In genomic region chr22:20933910-20934309, GRCh38 we compare ENCODE assay signal across 25 cellular contexts. TPM values are rescaled to one million over a fixed set of nuclear protein-coding genes. Genes with fewer than 3 reads are reported as not detected.
A peak's percentile ranks its signal among the peaks of the same experiment; 100 is the strongest.
DNase-seq lines count a peak whose midpoint lies in the region; ATAC-seq, FAIRE-seq and TF ChIP-seq lines count a peak whose summit lies in the region.
"Had no signal": no experiment of that assay in that cellular context is flagged by ENCODE, and none has a peak within 500 bp of the region (broad histone marks: within the 10 kb centered on the region; RNA-seq: fewer than 3 reads in every experiment).

No MANE protein-coding gene starts in this region.

- DNase-seq in HepG2 (ENCODE audit: low spot score) (no peak), right lobe of liver (no peak), PC-3 (no peak), endodermal cell (peak; percentile 7), esophagus muscularis mucosa (ENCODE audit: extremely low spot score) (no peak), NCI-H2171 treated with DMSO at 0.1 percent for 48 hours (lab: John Stamatoyannopoulos, UW) (no peak), activated gamma-delta T cell (lab: John Stamatoyannopoulos, UW) (no peak)
- DNase-seq: CD4-positive, alpha-beta memory T cell; DMS 273 treated with DMSO at 0.1 percent for 48 hours; DMS79; EL; GDM1; GOT3; Karpas-422; MV-4-11; NCI-H1105; NCI-H1436 treated with DMSO at 0.1 percent for 48 hours; NCI-H187 treated with DMSO at 0.1 percent for 48 hours; NCI-H526 treated with DMSO at 0.1 percent for 48 hours; SHP77 treated with DMSO at 0.1 percent for 48 hours had no signal

- H3K9ac ChIP-seq in HepG2 (ENCODE audit: insufficient read depth, low read depth, low read length) = no peak overlapping the region
- no peak overlapping the region for H3K9ac ChIP-seq in PC-3 (ENCODE audit: low read length)
- H3K9ac ChIP-seq in endodermal cell (ENCODE audit: extremely low read depth, low read length, poor library complexity, severe bottlenecking) = no peak overlapping the region
- H3K9ac ChIP-seq: BLaER1 had no signal

- peaks cover 79% of the 10 kb centered on the region for H3K4me1 ChIP-seq in HepG2 (ENCODE audit: insufficient read depth, low read length)
- H3K4me1 ChIP-seq in right lobe of liver = peaks cover 0 to 33% (median 16%) of the 10 kb centered on the region in 4 donors
- H3K4me1 ChIP-seq in PC-3 (ENCODE audit: insufficient read depth, low read length) = no peaks in the 10 kb centered on the region
- H3K4me1 ChIP-seq in endodermal cell (ENCODE audit: control insufficient read depth, insufficient read depth, low read length) = no peaks in the 10 kb centered on the region
- H3K4me1 ChIP-seq in esophagus muscularis mucosa = peaks cover 30 to 73% (median 51%) of the 10 kb centered on the region in 4 donors
- H3K4me1 ChIP-seq: HAP-1 had no signal

- intact Hi-C loops in HepG2 (cut with micrococcal nuclease; ENCODE audit: unreplicated experiment) = no loop called here
- intact Hi-C loops in right lobe of liver (cut with DNase I) = no loop called here
- intact Hi-C loops in PC-3 (cut with micrococcal nuclease) = no loop called here
- intact Hi-C loops in esophagus muscularis mucosa (cut with DNase I) = no loop called here

- H3F3A ChIP-seq in PC-3 (ENCODE audit: low read length, unreplicated experiment) = no peaks in the 10 kb centered on the region

- H3K27me3 Mint-ChIP-seq in endodermal cell (ENCODE audit: insufficient read depth) = no peaks in the 10 kb centered on the region
- H3K27me3 Mint-ChIP-seq: CD4-positive, alpha-beta memory T cell; IgD-negative memory B cell had no signal

- peaks cover 14% of the 10 kb centered on the region for H3K4me1 Mint-ChIP-seq in endodermal cell

- FAIRE-seq in HepG2 (lab: Jason Lieb, UNC) = no peak
- FAIRE-seq: GM12878 had no signal

- no peaks in the 10 kb centered on the region for H3K9me3 Mint-ChIP-seq in endodermal cell
- H3K9me3 Mint-ChIP-seq: CD4-positive, alpha-beta memory T cell; IgD-negative memory B cell had no signal

- H2AFZ ChIP-seq in HepG2 (ENCODE audit: low read length) (no peak overlapping the region), PC-3 (ENCODE audit: low read length) (no peak overlapping the region)

- no peak overlapping the region for H3K27ac ChIP-seq in HepG2 (ENCODE audit: extremely low read length, insufficient read depth, low read length)
- no peak overlapping the region for H3K27ac ChIP-seq in right lobe of liver
- H3K27ac ChIP-seq in PC-3 (ENCODE audit: low read length) = no peak overlapping the region
- H3K27ac ChIP-seq in endodermal cell (ENCODE audit: low read depth, low read length) = no peak overlapping the region
- no peak overlapping the region for H3K27ac ChIP-seq in esophagus muscularis mucosa (replicated peaks in 1 of 4)
- H3K27ac ChIP-seq: BLaER1 had no signal

- H3K27me3 ChIP-seq in HepG2 (ENCODE audit: control insufficient read depth in 1 of 2, insufficient read depth in 2 of 2, low read length in 2 of 2) = no peaks in the 10 kb centered on the region
- no peaks in the 10 kb centered on the region for H3K27me3 ChIP-seq in right lobe of liver
- H3K27me3 ChIP-seq in PC-3 (ENCODE audit: low read length) = no peaks in the 10 kb centered on the region
- no peaks in the 10 kb centered on the region for H3K27me3 ChIP-seq in endodermal cell (ENCODE audit: control insufficient read depth, insufficient read depth, low read length, poor library complexity, severe bottlenecking)
- no peaks in the 10 kb centered on the region for H3K27me3 ChIP-seq in esophagus muscularis mucosa
- H3K27me3 ChIP-seq: BLaER1 had no signal

- no peak overlapping the region for H3K4me3 Mint-ChIP-seq in endodermal cell
- H3K4me3 Mint-ChIP-seq: IgD-negative memory B cell had no signal

- in situ Hi-C loops in HepG2 (cut with HindIII; ENCODE audit: extremely low pct_ligation_motif_present, low pct_unique_long_range_greater_than_20kb) = no loop called here

- H3K9me3 ChIP-seq in HepG2 (ENCODE audit: low read length) (no peaks in the 10 kb centered on the region), right lobe of liver (no peaks in the 10 kb centered on the region), PC-3 (ENCODE audit: low read length) (no peaks in the 10 kb centered on the region), endodermal cell (ENCODE audit: control insufficient read depth, low read length) (no peaks in the 10 kb centered on the region), esophagus muscularis mucosa (no peaks in the 10 kb centered on the region)
- H3K9me3 ChIP-seq: BLaER1, HAP-1 had no signal

- POLR2A ChIA-PET in HepG2 (lab: Yijun Ruan, JAX) (no interaction called here), PC-3 (lab: Charles Lee; ENCODE audit: unreplicated experiment) (no interaction called here)

- TF ChIP-seq CTCF in HepG2 (CRISPR knock-in tag; IDR thresholded peaks at IDR 0.05) (no peak), right lobe of liver (IDR thresholded peaks at IDR 0.05) (no peak), PC-3 (conservative IDR thresholded peaks at IDR 0.05; ENCODE audit: low read depth, low read length) (no peak), endodermal cell (conservative IDR thresholded peaks at IDR 0.05) (no peak), esophagus muscularis mucosa (IDR thresholded peaks at IDR 0.05) (no peak)

- H3K36me3 Mint-ChIP-seq in endodermal cell (ENCODE audit: low read depth) = peaks cover 62% of the 10 kb centered on the region

- no peak overlapping the region for H3K4me3 ChIP-seq in HepG2 (replicated peaks in 1 of 3; ENCODE audit: insufficient read depth in 1 of 3, low read depth in 2 of 3, low read length in 3 of 3)
- no peak overlapping the region for H3K4me3 ChIP-seq in right lobe of liver
- no peak overlapping the region for H3K4me3 ChIP-seq in PC-3 (ENCODE audit: low read length)
- no peak overlapping the region for H3K4me3 ChIP-seq in endodermal cell (ENCODE audit: low read length)
- H3K4me3 ChIP-seq in esophagus muscularis mucosa = no peak overlapping the region
- H3K4me3 ChIP-seq: BLaER1, GM12878, HAP-1 had no signal

- no peak overlapping the region for H3K4me2 ChIP-seq in HepG2 (ENCODE audit: low read depth, low read length)
- no peak overlapping the region for H3K4me2 ChIP-seq in PC-3 (ENCODE audit: low read length)
- H3K4me2 ChIP-seq: BLaER1 had no signal

- no peak overlapping the region for H3K27ac Mint-ChIP-seq in endodermal cell

- no peaks in the 10 kb centered on the region for H3K9me2 ChIP-seq in PC-3 (replicated peaks; ENCODE audit: low read length)

- H3K79me2 ChIP-seq in HepG2 (ENCODE audit: insufficient read depth, low read length) = peaks cover 93% of the 10 kb centered on the region
- peaks cover 94% of the 10 kb centered on the region for H3K79me2 ChIP-seq in PC-3 (ENCODE audit: low read length)

- no peak for TF ChIP-seq EP300 in HepG2 (IDR thresholded peaks at IDR 0.05; ENCODE audit: low read depth in 2 of 2, low read length in 2 of 2)
- no peak for TF ChIP-seq EP300 in HepG2 (CRISPR knock-in tag; IDR thresholded peaks at IDR 0.05; ENCODE audit: borderline replicate concordance)
- no peak for TF ChIP-seq EP300 in esophagus muscularis mucosa (IDR thresholded peaks at IDR 0.05)

- CTCF ChIA-PET in HepG2 (lab: Yijun Ruan, JAX; ENCODE audit: low intra/inter-chr PET ratio, low total read pairs) (no interaction called here), PC-3 (lab: Charles Lee) (no interaction called here)

- H4K20me1 ChIP-seq in HepG2 (ENCODE audit: insufficient read depth, low read length) (peaks cover 96% of the 10 kb centered on the region), PC-3 (ENCODE audit: low read length) (peaks cover 46% of the 10 kb centered on the region)

- peaks cover 19 to 60% of the 10 kb centered on the region in 2 experiments for H3K36me3 ChIP-seq in HepG2 (replicated peaks in 1 of 2; ENCODE audit: control insufficient read depth in 1 of 2, insufficient read depth in 2 of 2, low read length in 2 of 2)
- H3K36me3 ChIP-seq in right lobe of liver = peaks cover 0 to 18% (median 10%) of the 10 kb centered on the region in 4 donors
- peaks cover 6% of the 10 kb centered on the region for H3K36me3 ChIP-seq in PC-3 (ENCODE audit: low read depth, low read length)
- H3K36me3 ChIP-seq in endodermal cell (ENCODE audit: control insufficient read depth, insufficient read depth, low read length) = peaks cover 68% of the 10 kb centered on the region
- H3K36me3 ChIP-seq in esophagus muscularis mucosa = peaks cover 5 to 44% (median 28%) of the 10 kb centered on the region in 4 donors

- TSS peak; percentile 38 for BruUV-seq in HepG2 (replicated peaks; lab: Mats Ljungman, UMichigan)
- BruUV-seq in PC-3 (replicated peaks; lab: Mats Ljungman, UMichigan) = TSS peak; percentile 22

- TF ChIP-seq POLR2A in HepG2 (IDR thresholded peaks at IDR 0.05; ENCODE audit: insufficient read depth in 1 of 2, low read depth in 2 of 2, low read length in 2 of 2) (no peak), right lobe of liver (IDR thresholded peaks at IDR 0.05) (no peak), esophagus muscularis mucosa (IDR thresholded peaks at IDR 0.05; ENCODE audit: low read depth) (no peak)

- ATAC-seq in HepG2 = no peak
- no peak for ATAC-seq in right lobe of liver
- no peak for ATAC-seq in PC-3
- ATAC-seq: GM12878, Panc1 had no signal

- no peak for TF ChIP-seq RAD21 in HepG2 (CRISPR knock-in tag; IDR thresholded peaks at IDR 0.05)

- WGBS in HepG2 (ENCODE audit: low lambda C conversion rate) = 98% methylated on average over 5 of the region's 7 CpGs
- 93% methylated on average over 7 of the region's 7 CpGs for WGBS in right lobe of liver (ENCODE audit: insufficient coverage, low coverage, low lambda C conversion rate, missing lambda C conversion rate)
- whole genome bisulfite sequencing in endodermal cell (ENCODE audit: insufficient coverage in 1 of 2, insufficient read length in 1 of 2), 2 experiments = 97 to 100% methylated on average over 5 to 7 of the region's 7 CpGs
- WGBS in esophagus muscularis mucosa = 94% methylated on average over 7 of the region's 7 CpGs

RNA-seq across cellular contexts. Expression of gene CRKL, which starts 16.7 kb away (rescaled TPM):
- total RNA-seq in HepG2 (2016; rRNA removed; fragmentation: Illumina TruSeq; extraction: Trizol) = 60.6 and 75.5 TPM in 2 replicates
- 31.3 and 33.5 TPM in 2 replicates for total RNA-seq in HepG2 (2016; cell fraction: cytosol; rRNA removed; fragmentation: Illumina TruSeq; extraction: Trizol; ENCODE audit: low read depth)
- total RNA-seq in HepG2 (2016; cell fraction: insoluble cytoplasmic fraction; rRNA removed; fragmentation: Illumina TruSeq; extraction: Trizol) = 61.8 and 67.5 TPM in 2 replicates
- total RNA-seq in HepG2 (2016; cell fraction: membrane; rRNA removed; fragmentation: Illumina TruSeq; extraction: Trizol) = 27.3 and 27.5 TPM in 2 replicates
- total RNA-seq in HepG2 (2016; cell fraction: nucleus; rRNA removed; fragmentation: Illumina TruSeq; extraction: Trizol) = 33.6 and 40.5 TPM in 2 replicates
- polyA plus RNA-seq in HepG2 (2011; rRNA removed) = 35.0 and 37.4 TPM in 2 replicates
- 27.9 and 33.2 TPM in 2 replicates for polyA plus RNA-seq in HepG2 (2011; cell fraction: cytosol; rRNA removed)
- 28.4 and 33.0 TPM in 2 replicates for polyA plus RNA-seq in HepG2 (2011; cell fraction: nucleus; rRNA removed)
- 35.2 and 35.3 TPM in 2 replicates for polyA plus RNA-seq in HepG2 (2012)
- 1.8 and 2.0 TPM in 2 replicates for polyA plus RNA-seq in HepG2 (2016; cell fraction: cytosol; fragmentation: Illumina TruSeq; extraction: Trizol; ENCODE audit: low read depth)
- polyA plus RNA-seq in HepG2 (2016; cell fraction: insoluble cytoplasmic fraction; fragmentation: Illumina TruSeq; extraction: Trizol; ENCODE audit: low read depth) = 51.7 and 54.5 TPM in 2 replicates
- 8.2 and 8.3 TPM in 2 replicates for polyA plus RNA-seq in HepG2 (2016; cell fraction: membrane; fragmentation: Illumina TruSeq; extraction: Trizol; ENCODE audit: low read depth)
- 43.1 and 45.5 TPM in 2 replicates for polyA plus RNA-seq in HepG2 (2016; cell fraction: nucleus; fragmentation: Illumina TruSeq; extraction: Trizol; ENCODE audit: insufficient read depth, low read depth)
- 24.4 and 79.1 TPM in 2 replicates for polyA minus RNA-seq in HepG2 (2011; rRNA and poly(A)+ RNA removed; ENCODE audit: low replicate concordance)
- 48.4 and 52.7 TPM in 2 replicates for polyA minus RNA-seq in HepG2 (2011; cell fraction: cytosol; rRNA and poly(A)+ RNA removed)
- 20.6 and 30.0 TPM in 2 replicates for polyA minus RNA-seq in HepG2 (2011; cell fraction: nucleus; rRNA and poly(A)+ RNA removed)
- total RNA-seq in right lobe of liver = 10 to 100 TPM; 27.5 to 53.1 (median 35.2) TPM
- total RNA-seq in PC-3 (2014; rRNA removed) = 35.4 and 36.2 TPM in 2 replicates
- total RNA-seq in endodermal cell = 100 to 1,000 TPM in 1 of 2 donors, 10 to 100 TPM in 1; 89.5 to 104 TPM
- polyA plus RNA-seq in endodermal cell (2013, experiment 1 of 2) = 50.0 TPM
- 52.3 TPM for polyA plus RNA-seq in endodermal cell (2013, experiment 2 of 2)
- 10 to 100 TPM; 34.9 to 56.2 (median 47.9) TPM for total RNA-seq in esophagus muscularis mucosa

RNA-seq across cellular contexts. Expression of gene AIFM3, which starts 33.1 kb away (rescaled TPM):
- total RNA-seq in HepG2 (2016; rRNA removed; fragmentation: Illumina TruSeq; extraction: Trizol) (11.0 and 15.3 TPM in 2 replicates), right lobe of liver (1 to 10 TPM in 3 of 6 experiments, under 1 TPM in 3; 0.37 to 1.4 (median 1.0) TPM), PC-3 (2014; rRNA removed) (0.98 and 1.5 TPM in 2 replicates), endodermal cell (1 to 10 TPM; 1.8 to 2.7 TPM), esophagus muscularis mucosa (1 to 10 TPM in 3 of 4 donors, under 1 TPM in 1; 0.92 to 1.7 (median 1.4) TPM)
- 11.0 and 11.3 TPM in 2 replicates for total RNA-seq in HepG2 (2016; cell fraction: cytosol; rRNA removed; fragmentation: Illumina TruSeq; extraction: Trizol; ENCODE audit: low read depth)
- 8.7 and 17.7 TPM in 2 replicates for total RNA-seq in HepG2 (2016; cell fraction: insoluble cytoplasmic fraction; rRNA removed; fragmentation: Illumina TruSeq; extraction: Trizol)
- total RNA-seq in HepG2 (2016; cell fraction: membrane; rRNA removed; fragmentation: Illumina TruSeq; extraction: Trizol) = 18.9 and 20.5 TPM in 2 replicates
- 17.3 and 19.2 TPM in 2 replicates for total RNA-seq in HepG2 (2016; cell fraction: nucleus; rRNA removed; fragmentation: Illumina TruSeq; extraction: Trizol)
- 9.0 and 12.0 TPM in 2 replicates for polyA plus RNA-seq in HepG2 (2011; rRNA removed)
- polyA plus RNA-seq in HepG2 (2011; cell fraction: cytosol; rRNA removed) = 9.9 and 12.9 TPM in 2 replicates
- polyA plus RNA-seq in HepG2 (2011; cell fraction: nucleus; rRNA removed) = 124 and 135 TPM in 2 replicates
- 9.3 and 10.2 TPM in 2 replicates for polyA plus RNA-seq in HepG2 (2012)
- polyA plus RNA-seq in HepG2 (2016; cell fraction: cytosol; fragmentation: Illumina TruSeq; extraction: Trizol; ENCODE audit: low read depth) = 9.8 and 11.5 TPM in 2 replicates
- 8.2 and 11.1 TPM in 2 replicates for polyA plus RNA-seq in HepG2 (2016; cell fraction: insoluble cytoplasmic fraction; fragmentation: Illumina TruSeq; extraction: Trizol; ENCODE audit: low read depth)
- 16.8 and 17.1 TPM in 2 replicates for polyA plus RNA-seq in HepG2 (2016; cell fraction: membrane; fragmentation: Illumina TruSeq; extraction: Trizol; ENCODE audit: low read depth)
- polyA plus RNA-seq in HepG2 (2016; cell fraction: nucleus; fragmentation: Illumina TruSeq; extraction: Trizol; ENCODE audit: insufficient read depth, low read depth) = 45.0 and 47.7 TPM in 2 replicates
- 0.07 and 13.9 TPM in 2 replicates for polyA minus RNA-seq in HepG2 (2011; rRNA and poly(A)+ RNA removed; ENCODE audit: low replicate concordance)
- polyA minus RNA-seq in HepG2 (2011; cell fraction: cytosol; rRNA and poly(A)+ RNA removed) = 6.5 and 6.6 TPM in 2 replicates
- polyA minus RNA-seq in HepG2 (2011; cell fraction: nucleus; rRNA and poly(A)+ RNA removed) = 18.9 and 19.3 TPM in 2 replicates
- polyA plus RNA-seq in endodermal cell (2013, experiment 1 of 2) = 0.43 TPM
- 0.70 TPM for polyA plus RNA-seq in endodermal cell (2013, experiment 2 of 2)
- polyA plus RNA-seq: CD4-positive, alpha-beta memory T cell had no signal

RNA-seq across cellular contexts. Expression of gene LZTR1, which starts 48.2 kb away (rescaled TPM):
- total RNA-seq in HepG2 (2016; rRNA removed; fragmentation: Illumina TruSeq; extraction: Trizol) = 12.0 and 22.4 TPM in 2 replicates
- 6.7 and 7.2 TPM in 2 replicates for total RNA-seq in HepG2 (2016; cell fraction: cytosol; rRNA removed; fragmentation: Illumina TruSeq; extraction: Trizol; ENCODE audit: low read depth)
- total RNA-seq in HepG2 (2016; cell fraction: insoluble cytoplasmic fraction; rRNA removed; fragmentation: Illumina TruSeq; extraction: Trizol) = 11.0 and 24.0 TPM in 2 replicates
- total RNA-seq in HepG2 (2016; cell fraction: membrane; rRNA removed; fragmentation: Illumina TruSeq; extraction: Trizol) = 7.2 and 7.5 TPM in 2 replicates
- total RNA-seq in HepG2 (2016; cell fraction: nucleus; rRNA removed; fragmentation: Illumina TruSeq; extraction: Trizol) = 24.0 and 31.5 TPM in 2 replicates
- 21.8 and 36.0 TPM in 2 replicates for polyA plus RNA-seq in HepG2 (2011; rRNA removed)
- 7.8 and 11.5 TPM in 2 replicates for polyA plus RNA-seq in HepG2 (2011; cell fraction: cytosol; rRNA removed)
- polyA plus RNA-seq in HepG2 (2011; cell fraction: nucleus; rRNA removed) = 218 and 255 TPM in 2 replicates
- polyA plus RNA-seq in HepG2 (2012) = 16.0 and 20.8 TPM in 2 replicates
- polyA plus RNA-seq in HepG2 (2016; cell fraction: cytosol; fragmentation: Illumina TruSeq; extraction: Trizol; ENCODE audit: low read depth) = 1.7 and 1.9 TPM in 2 replicates
- polyA plus RNA-seq in HepG2 (2016; cell fraction: insoluble cytoplasmic fraction; fragmentation: Illumina TruSeq; extraction: Trizol; ENCODE audit: low read depth) = 10.7 and 13.3 TPM in 2 replicates
- 3.5 and 4.4 TPM in 2 replicates for polyA plus RNA-seq in HepG2 (2016; cell fraction: membrane; fragmentation: Illumina TruSeq; extraction: Trizol; ENCODE audit: low read depth)
- 85.8 and 92.2 TPM in 2 replicates for polyA plus RNA-seq in HepG2 (2016; cell fraction: nucleus; fragmentation: Illumina TruSeq; extraction: Trizol; ENCODE audit: insufficient read depth, low read depth)
- 28.9 and 51.0 TPM in 2 replicates for polyA minus RNA-seq in HepG2 (2011; rRNA and poly(A)+ RNA removed; ENCODE audit: low replicate concordance)
- 12.1 and 13.7 TPM in 2 replicates for polyA minus RNA-seq in HepG2 (2011; cell fraction: cytosol; rRNA and poly(A)+ RNA removed)
- polyA minus RNA-seq in HepG2 (2011; cell fraction: nucleus; rRNA and poly(A)+ RNA removed) = 71.7 and 79.9 TPM in 2 replicates
- total RNA-seq in right lobe of liver = 10 to 100 TPM; 22.7 to 33.3 (median 27.0) TPM
- 41.0 and 49.3 TPM in 2 replicates for total RNA-seq in PC-3 (2014; rRNA removed)
- total RNA-seq in endodermal cell = 10 to 100 TPM; 56.5 to 73.2 TPM
- polyA plus RNA-seq in endodermal cell (2013, experiment 1 of 2) = 38.3 TPM
- 33.0 TPM for polyA plus RNA-seq in endodermal cell (2013, experiment 2 of 2)
- total RNA-seq in esophagus muscularis mucosa = 10 to 100 TPM; 42.4 to 76.3 (median 57.2) TPM
